ENCODE assay signal across 8 cellular contexts in genomic region chr16:69917739-69918138, GRCh38. TPM values are rescaled to one million over a fixed set of nuclear protein-coding genes. Genes with fewer than 3 reads are reported as not detected.
A peak's percentile ranks its signal among the peaks of the same experiment; 100 is the strongest.
DNase-seq lines count a peak whose midpoint lies in the region; ATAC-seq and TF ChIP-seq lines count a peak whose summit lies in the region.

No MANE protein-coding gene starts in this region.

- TF ChIP-seq CTCF in astrocyte of the cerebellum (IDR thresholded peaks at IDR 0.05; ENCODE audit: low read depth, low read length, missing control alignments) (no peak), right atrium auricular region (IDR thresholded peaks at IDR 0.05) (no peak)

- no peaks in the 10 kb centered on the region for H4K20me1 ChIP-seq in GM23248 (ENCODE audit: insufficient read depth)

- H3K4me3 ChIP-seq in GM23248 (peak overlapping the region; percentile 74), astrocyte of the cerebellum (ENCODE audit: low read depth, low read length) (no peak overlapping the region), right atrium auricular region (no peak overlapping the region), skeletal muscle satellite cell (ENCODE audit: low read length) (peak overlapping the region; percentile 62)

- H3K27ac ChIP-seq in GM23248 (peak overlapping the region; percentile 95), right atrium auricular region (peak overlapping the region; percentile 46 to 70)

- peak overlapping the region; percentile 79 for H2AFZ ChIP-seq in GM23248

- in situ Hi-C loops in GM23248 (cut with MboI): no loop called here
- in situ Hi-C loops in astrocyte of the cerebellum (cut with HindIII; ENCODE audit: low sequenced_read_pairs): no loop called here

- ATAC-seq in GM21367 (IDR thresholded peaks at IDR 0.05; ENCODE audit: unreplicated experiment): no peak

- 29 to 37% methylated on average over 20 of the region's 20 CpGs for WGBS in GM23248 (ENCODE audit: low coverage in 1 of 2, low lambda C conversion rate in 2 of 2, missing lambda C conversion rate in 2 of 2), 2 experiments

- H3K27me3 ChIP-seq in GM23248 (replicated peaks; ENCODE audit: insufficient read depth) (no peaks in the 10 kb centered on the region), right atrium auricular region (no peaks in the 10 kb centered on the region), skeletal muscle satellite cell (ENCODE audit: control insufficient read depth, insufficient read depth, low read length) (no peaks in the 10 kb centered on the region)

- H3K9me2 ChIP-seq in GM23248 (ENCODE audit: insufficient read depth): no peaks in the 10 kb centered on the region

- no peaks in the 10 kb centered on the region for H3K9me3 ChIP-seq in GM23248 (ENCODE audit: low read depth)
- H3K9me3 ChIP-seq in right atrium auricular region: no peaks in the 10 kb centered on the region
- H3K9me3 ChIP-seq in skeletal muscle satellite cell (replicated peaks; ENCODE audit: low read length): no peaks in the 10 kb centered on the region

- H3K36me3 ChIP-seq in GM23248 (ENCODE audit: low read depth) (no peaks in the 10 kb centered on the region), right atrium auricular region (no peaks in the 10 kb centered on the region), skeletal muscle satellite cell (ENCODE audit: insufficient read depth, low read length) (no peaks in the 10 kb centered on the region)

- H3K4me1 ChIP-seq in GM23248 (ENCODE audit: insufficient read depth) (peaks cover 24% of the 10 kb centered on the region), right atrium auricular region (peaks cover 0 to 11% of the 10 kb centered on the region in 2 donors), skeletal muscle satellite cell (ENCODE audit: control insufficient read depth, insufficient read depth, low read length) (peaks cover 16% of the 10 kb centered on the region)

- DNase-seq in GM23248 (peak; percentile 96), astrocyte of the cerebellum (ENCODE audit: low read depth) (peak; percentile 92), right atrium auricular region (ENCODE audit: low spot score) (peak; percentile 82), T-helper 2 cell (no peak)
- no peak for DNase-seq in activated effector memory CD4-positive, alpha-beta T cell treated with anti-CD3 and anti-CD28 coated beads, Interleukin-2, amount 50 U/mL, for 16 hours
- DNase-seq in activated effector memory CD4-positive, alpha-beta T cell treated with Interleukin-2 at 50 U/mL for 16 hours: no peak

- peaks cover 23% of the 10 kb centered on the region for H3F3A ChIP-seq in GM23248 (ENCODE audit: insufficient read depth)

- H3K9ac ChIP-seq in GM23248 (peak overlapping the region; percentile 84), skeletal muscle satellite cell (ENCODE audit: low read depth, low read length) (peak overlapping the region; percentile 82)

- H3K4me2 ChIP-seq in GM23248 (ENCODE audit: unreplicated experiment): peak overlapping the region; percentile 92
- peak overlapping the region; percentile 88 for H3K4me2 ChIP-seq in skeletal muscle satellite cell (ENCODE audit: low read length)

- no peaks in the 10 kb centered on the region for H3K79me2 ChIP-seq in GM23248 (ENCODE audit: insufficient read depth)

RNA-seq across cellular contexts. Expression of gene CLEC18A, which starts 33.4 kb away (rescaled TPM):
- 0.43 TPM in 1 of 2 replicates, not detected in the other for total RNA-seq in GM23248 (2014; rRNA removed; shearing (Covaris generic))
- polyA plus RNA-seq in GM23248 (2016; fragmentation: Nextera tagmentation; extraction: Ambion mirVana): 0.10 and 0.13 TPM in 2 replicates
- total RNA-seq in right atrium auricular region: under 1 TPM in 1 of 2 donors, not detected in 1; 0.47 TPM
- 0.22 and 0.25 TPM in 2 replicates for total RNA-seq in skeletal muscle satellite cell (2012; rRNA removed)

Comparison
In these comparisons a context has a peak if more than half of its experiments do, and no peak if none do; other contexts are left out.
1. DNase-seq: peak in GM23248 (single experiment), astrocyte of the cerebellum (single experiment) and right atrium auricular region (single experiment); none in activated effector memory CD4-positive, alpha-beta T cell treated with anti-CD3 and anti-CD28 coated beads, Interleukin-2, amount 50 U/mL, for 16 hours (single experiment), T-helper 2 cell (0 of 5) and activated effector memory CD4-positive, alpha-beta T cell treated with Interleukin-2 at 50 U/mL for 16 hours (single experiment).
2. H3K4me3 ChIP-seq: peak in GM23248 (single experiment) and skeletal muscle satellite cell (single experiment); none in astrocyte of the cerebellum (single experiment) and right atrium auricular region (0 of 2).